In genomic region chr5:79133121-79133656, GRCh38 we compare ENCODE assay signal across 8 cellular contexts. TPM values are rescaled to one million over a fixed set of nuclear protein-coding genes. Genes with fewer than 3 reads are reported as not detected.
DNase-seq lines count a peak whose midpoint lies in the region; ATAC-seq, FAIRE-seq and TF ChIP-seq lines count a peak whose summit lies in the region.

No MANE protein-coding gene starts in this region.

- dilution Hi-C loops in endothelial cell of umbilical vein (cut with MboI; ENCODE audit: extremely low pct_ligation_motif_present, low sequenced_read_pairs): no loop called here

- H3K79me2 ChIP-seq in Karpas-422 (ENCODE audit: low read length) (no peaks in the 10 kb centered on the region), endothelial cell of umbilical vein (ENCODE audit: control insufficient read depth, insufficient read depth, low read length) (no peaks in the 10 kb centered on the region)

- H3K36me3 ChIP-seq in Karpas-422 (ENCODE audit: insufficient read depth, low read length) (no peaks in the 10 kb centered on the region), endothelial cell of umbilical vein (ENCODE audit: control insufficient read depth in 2 of 2, extremely low read depth in 1 of 2, insufficient read depth in 2 of 2, low read length in 2 of 2) (no peaks in the 10 kb centered on the region), mucosa of stomach (ENCODE audit: control insufficient read depth, insufficient read depth, low read length) (no peaks in the 10 kb centered on the region)

- no peak overlapping the region for H3K4me3 ChIP-seq in Karpas-422 (ENCODE audit: low read length)
- H3K4me3 ChIP-seq in endothelial cell of umbilical vein (replicated peaks in 1 of 3; ENCODE audit: insufficient read depth in 1 of 3, low read depth in 1 of 3, low read length in 3 of 3): peak overlapping the region in 2 of 3 experiments; percentile 0 to 50
- H3K4me3 ChIP-seq in mucosa of stomach (ENCODE audit: low read length): no peak overlapping the region

- no TSS peak for BruUV-seq in endothelial cell of umbilical vein (replicated peaks; lab: Mats Ljungman, UMichigan)

- no peak overlapping the region for H3K4me3 Mint-ChIP-seq in activated CD4-positive, alpha-beta T cell treated with anti-CD3 and anti-CD28 coated beads, Interleukin-2, amount 10 ng/mL, durations not matched to agents 7 days and 5 days

- no peak overlapping the region for H3K4me2 ChIP-seq in Karpas-422 (ENCODE audit: low read depth, low read length, poor library complexity, severe bottlenecking)
- peak overlapping the region; percentile 94 for H3K4me2 ChIP-seq in endothelial cell of umbilical vein (ENCODE audit: insufficient read depth, low read length)

- H3K9me3 ChIP-seq in Karpas-422 (ENCODE audit: low read length): no peaks in the 10 kb centered on the region
- no peaks in the 10 kb centered on the region for H3K9me3 ChIP-seq in endothelial cell of umbilical vein (replicated peaks; ENCODE audit: control insufficient read depth, insufficient read depth, low read length)
- H3K9me3 ChIP-seq in mucosa of stomach (ENCODE audit: control insufficient read depth, low read length): no peaks in the 10 kb centered on the region

- peak in 1 of 2 donors; percentile 11 for TF ChIP-seq CTCF in endothelial cell of umbilical vein (IDR thresholded peaks at IDR 0.05; ENCODE audit: extremely low read depth in 1 of 2, insufficient read depth in 1 of 2, low read depth in 1 of 2, low read length in 2 of 2)

- H2AFZ ChIP-seq in Karpas-422 (ENCODE audit: low read length): no peak overlapping the region
- H2AFZ ChIP-seq in endothelial cell of umbilical vein (ENCODE audit: low read depth, low read length): peak overlapping the region; percentile 97

- POLR2A ChIA-PET in endothelial cell of umbilical vein (lab: Charles Lee): interaction anchor here (0.9 kb wide), 1 partner anchor 108 kb away, joined by 4 read pairs; no protein-coding TSS in a partner anchor
- POLR2A ChIA-PET in activated CD4-positive, alpha-beta T cell treated with anti-CD3 and anti-CD28 coated beads, Interleukin-2, amount 10 ng/mL, durations not matched to agents 7 days and 5 days (lab: Charles Lee): interaction anchor here (0.6 kb wide), 2 partner anchors 464 to 951 kb away, joined by 3 read pairs; no protein-coding TSS in a partner anchor

- H3K9me3 Mint-ChIP-seq in activated CD4-positive, alpha-beta T cell treated with anti-CD3 and anti-CD28 coated beads, Interleukin-2, amount 10 ng/mL, durations not matched to agents 7 days and 5 days: no peaks in the 10 kb centered on the region

- no peak for TF ChIP-seq POLR2A in endothelial cell of umbilical vein (IDR thresholded peaks at IDR 0.05; ENCODE audit: low read depth, low read length)

- peak; percentile 79 for ATAC-seq in SK-N-SH treated with all-trans-retinoic acid at 6 μM for 48 hours

- H3K9ac ChIP-seq in Karpas-422 (ENCODE audit: low read length): no peak overlapping the region
- peak overlapping the region; percentile 24 for H3K9ac ChIP-seq in endothelial cell of umbilical vein (replicated peaks; ENCODE audit: extremely low read depth, insufficient read depth, low read length)
- H3K9ac ChIP-seq in mucosa of stomach (ENCODE audit: low read length): peak overlapping the region; percentile 45

- DNase-seq in Caki2 (ENCODE audit: low read depth): peak; percentile 43
- DNase-seq in Karpas-422: peak; percentile 82
- DNase-seq in endothelial cell of umbilical vein (ENCODE audit: low read depth, low spot score): peak; percentile 62
- DNase-seq in activated CD4-positive, CD25-positive, alpha-beta regulatory T cell (lab: John Stamatoyannopoulos, UW): no peak
- DNase-seq in activated CD4-positive, alpha-beta T cell treated with anti-CD3 and anti-CD28 coated beads, Interleukin-2, amount 10 ng/mL, durations not matched to agents 7 days and 5 days: no peak
- DNase-seq in anterior cingulate cortex (lab: John Stamatoyannopoulos, UW): no peak

- H3K4me1 ChIP-seq in Karpas-422 (ENCODE audit: low read length) (no peaks in the 10 kb centered on the region), endothelial cell of umbilical vein (ENCODE audit: control insufficient read depth, extremely low read depth, insufficient read depth, low read length) (peaks cover 11% of the 10 kb centered on the region), mucosa of stomach (ENCODE audit: control insufficient read depth, insufficient read depth, low read length) (peaks cover 12% of the 10 kb centered on the region)

- H3K36me3 Mint-ChIP-seq in activated CD4-positive, alpha-beta T cell treated with anti-CD3 and anti-CD28 coated beads, Interleukin-2, amount 10 ng/mL, durations not matched to agents 7 days and 5 days (ENCODE audit: low read depth): no peaks in the 10 kb centered on the region

- H3K27me3 ChIP-seq in Karpas-422 (ENCODE audit: low read length): no peaks in the 10 kb centered on the region
- H3K27me3 ChIP-seq in endothelial cell of umbilical vein (ENCODE audit: control insufficient read depth in 2 of 2, insufficient read depth in 2 of 2, low read length in 2 of 2): peaks cover 2 to 3% of the 10 kb centered on the region in 2 experiments
- H3K27me3 ChIP-seq in mucosa of stomach (ENCODE audit: control insufficient read depth, insufficient read depth, low read length): no peaks in the 10 kb centered on the region

- H3K27me3 Mint-ChIP-seq in activated CD4-positive, alpha-beta T cell treated with anti-CD3 and anti-CD28 coated beads, Interleukin-2, amount 10 ng/mL, durations not matched to agents 7 days and 5 days: no peaks in the 10 kb centered on the region

- no peaks in the 10 kb centered on the region for H3K9me2 ChIP-seq in Karpas-422 (replicated peaks; ENCODE audit: insufficient read depth, low read length)

- H3K27ac ChIP-seq in Karpas-422 (ENCODE audit: low read length): no peak overlapping the region
- H3K27ac ChIP-seq in endothelial cell of umbilical vein (ENCODE audit: insufficient read depth, low read depth, low read length): peak overlapping the region; percentile 62

- no peaks in the 10 kb centered on the region for H4K20me1 ChIP-seq in Karpas-422 (ENCODE audit: insufficient read depth, low read depth, low read length)
- no peaks in the 10 kb centered on the region for H4K20me1 ChIP-seq in endothelial cell of umbilical vein (replicated peaks; ENCODE audit: control insufficient read depth, extremely low read depth, insufficient read depth, low read length)

- peak; percentile 71 for FAIRE-seq in endothelial cell of umbilical vein (lab: Jason Lieb, UNC)

- peaks cover 8% of the 10 kb centered on the region for H3K4me1 Mint-ChIP-seq in activated CD4-positive, alpha-beta T cell treated with anti-CD3 and anti-CD28 coated beads, Interleukin-2, amount 10 ng/mL, durations not matched to agents 7 days and 5 days

- no peak overlapping the region for H3K27ac Mint-ChIP-seq in activated CD4-positive, alpha-beta T cell treated with anti-CD3 and anti-CD28 coated beads, Interleukin-2, amount 10 ng/mL, durations not matched to agents 7 days and 5 days

- H3K9me1 ChIP-seq in endothelial cell of umbilical vein (replicated peaks; ENCODE audit: control insufficient read depth, extremely low read depth, insufficient read depth, low read length): no peaks in the 10 kb centered on the region

- intact Hi-C loops in endothelial cell of umbilical vein (cut with micrococcal nuclease): loop anchor here (1.0 to 5.0 kb wide), 10 partner anchors 102 to 949 kb away; partner anchors contain the start of gene HOMER1

- in situ Hi-C loops in Caki2 (cut with HindIII; ENCODE audit: low pct_unique_long_range_greater_than_20kb, low sequenced_read_pairs): no loop called here

- CTCF ChIA-PET in endothelial cell of umbilical vein (lab: Charles Lee): interaction anchor here (0.5 to 8.8 kb wide), 96 partner anchors 8 to 1561 kb away, joined by 3 to 726 read pairs (median 4); partner anchors contain the start of genes ARSB, BHMT2, DMGDH and HOMER1
- CTCF ChIA-PET in activated CD4-positive, alpha-beta T cell treated with anti-CD3 and anti-CD28 coated beads, Interleukin-2, amount 10 ng/mL, durations not matched to agents 7 days and 5 days (lab: Charles Lee): interaction anchor here (0.6 to 2.1 kb wide), 19 partner anchors 10 to 1104 kb away, joined by 3 to 19 read pairs (median 4); no protein-coding TSS in a partner anchor

TF ChIP-seq in SK-N-SH treated with all-trans-retinoic acid at 6 μM for 48 hours, 23 proteins besides CTCF, POLR2A, EP300 and RAD21 (continues in another document):
- TF ChIP-seq CSDC2 (CRISPR knock-in tag; IDR thresholded peaks at IDR 0.05) (no peak), ESRRG (CRISPR knock-in tag; IDR thresholded peaks at IDR 0.05) (no peak), ISL1 (CRISPR knock-in tag; IDR thresholded peaks at IDR 0.05) (no peak), ZNF8 (CRISPR knock-in tag; IDR thresholded peaks at IDR 0.05) (no peak), BACH2 (CRISPR knock-in tag; IDR thresholded peaks at IDR 0.05; ENCODE audit: borderline replicate concordance) (no peak), SNAI2 (CRISPR knock-in tag; IDR thresholded peaks at IDR 0.05) (no peak), ZFP30 (CRISPR knock-in tag; IDR thresholded peaks at IDR 0.05) (no peak)

TF ChIP-seq in endothelial cell of umbilical vein, 7 proteins besides CTCF, POLR2A, EP300 and RAD21:
- TF ChIP-seq POLR2AphosphoS5 (IDR thresholded peaks at IDR 0.05; ENCODE audit: insufficient read depth, low read depth, low read length) (no peak), EZH2 (IDR thresholded peaks at IDR 0.05; ENCODE audit: borderline replicate concordance, low read depth, low read length, severe bottlenecking) (no peak), MYC (IDR thresholded peaks at IDR 0.05; ENCODE audit: low read depth, low read length) (no peak), GATA2 (IDR thresholded peaks at IDR 0.05; ENCODE audit: insufficient read depth, insufficient read length, low read depth, low read length) (no peak), FOS (IDR thresholded peaks at IDR 0.05; ENCODE audit: borderline replicate concordance, insufficient read depth, low read length) (no peak), JUN (IDR thresholded peaks at IDR 0.05; ENCODE audit: borderline replicate concordance, insufficient read depth, insufficient read length, low read depth) (no peak)

RNA-seq across cellular contexts. Expression of gene BHMT, which starts 21.6 kb away (rescaled TPM):
- total RNA-seq in Caki2 (2014; rRNA removed; shearing (Covaris generic); ENCODE audit: low replicate concordance): 0.93 and 1.0 TPM in 2 replicates
- not detected in 2 replicates for total RNA-seq in Karpas-422 (2014; rRNA removed; shearing (Covaris generic); ENCODE audit: low replicate concordance)
- total RNA-seq in endothelial cell of umbilical vein: not detected in 2 replicates
- not detected in 2 replicates for polyA plus RNA-seq in endothelial cell of umbilical vein
- polyA plus RNA-seq in endothelial cell of umbilical vein (2011; cell fraction: cytosol; rRNA removed): not detected in 2 replicates
- polyA plus RNA-seq in endothelial cell of umbilical vein (2011; cell fraction: nucleus; rRNA removed): not detected in 2 replicates
- not detected in 2 replicates for polyA plus RNA-seq in endothelial cell of umbilical vein (2012)
- not detected in 2 replicates for polyA minus RNA-seq in endothelial cell of umbilical vein
- not detected for polyA minus RNA-seq in endothelial cell of umbilical vein (2011; cell fraction: cytosol; rRNA and poly(A)+ RNA removed)
- not detected in 2 replicates for polyA minus RNA-seq in endothelial cell of umbilical vein (2011; cell fraction: nucleus; rRNA and poly(A)+ RNA removed)
- total RNA-seq in activated CD4-positive, alpha-beta T cell treated with anti-CD3 and anti-CD28 coated beads, Interleukin-2, amount 10 ng/mL, durations not matched to agents 7 days and 5 days: not detected

Comparison
In these comparisons a context has a peak if more than half of its experiments do, and no peak if none do; other contexts are left out.
1. DNase-seq: peak in Caki2 (single experiment), Karpas-422 (single experiment) and endothelial cell of umbilical vein (single experiment); none in activated CD4-positive, CD25-positive, alpha-beta regulatory T cell (0 of 4), activated CD4-positive, alpha-beta T cell treated with anti-CD3 and anti-CD28 coated beads, Interleukin-2, amount 10 ng/mL, durations not matched to agents 7 days and 5 days (single experiment) and anterior cingulate cortex (0 of 58).
2. H3K4me3 ChIP-seq: peak in endothelial cell of umbilical vein (2 of 3); none in Karpas-422 (single experiment) and mucosa of stomach (single experiment).